ENCODE assay signal across 8 cellular contexts in genomic region chr20:32203556-32204484, GRCh38. TPM values are rescaled to one million over a fixed set of nuclear protein-coding genes. Genes with fewer than 3 reads are reported as not detected.
DNase-seq lines count a peak whose midpoint lies in the region; ATAC-seq lines count a peak whose summit lies in the region.

No MANE protein-coding gene starts in this region.

- ATAC-seq in right cardiac atrium: peak in 1 of 2 donors; percentile 7
- ATAC-seq in GM18511 (IDR thresholded peaks at IDR 0.05; ENCODE audit: unreplicated experiment): no peak

- H3K4me3 ChIP-seq in right cardiac atrium (ENCODE audit: low read length): no peak overlapping the region

- peaks cover 21% of the 10 kb centered on the region for H3K4me1 ChIP-seq in right cardiac atrium (ENCODE audit: control insufficient read depth, insufficient read depth, low read length)

- H3K27me3 ChIP-seq in right cardiac atrium (ENCODE audit: control insufficient read depth, insufficient read depth): no peaks in the 10 kb centered on the region

- WGBS in right cardiac atrium: 59% methylated on average over 11 of the region's 11 CpGs

- DNase-seq in LHCN-M2 (ENCODE audit: low read depth) (peak; percentile 10), activated T-cell treated with anti-CD3 and anti-CD28 coated beads for 4 hours (peak; percentile 48), right cardiac atrium (no peak), AML-193 (lab: John Stamatoyannopoulos, UW) (no peak), mesenteric fat pad (ENCODE audit: low spot score) (no peak), NCI-H2196 treated with DMSO at 0.1 percent for 48 hours (lab: John Stamatoyannopoulos, UW; ENCODE audit: unreplicated experiment) (no peak)
- DNase-seq in stimulated activated CD4-positive, alpha-beta T cell treated with anti-CD3 and anti-CD28 coated beads, TNF-alpha, amount 100 ng/mL, for 24 hours (ENCODE audit: low read depth in 3 of 3): peak; percentile 68 to 81 (median 79)

- H3K27ac ChIP-seq in right cardiac atrium (ENCODE audit: low read length): peak overlapping the region; percentile 95

- no peaks in the 10 kb centered on the region for H3K9me3 ChIP-seq in right cardiac atrium (ENCODE audit: control insufficient read depth, low read length)

- intact Hi-C loops in right cardiac atrium (cut with DNase I): no loop called here

RNA-seq across cellular contexts. Expression of gene PLAGL2, which starts 3.7 kb away (rescaled TPM):
- total RNA-seq in LHCN-M2 (2014; rRNA removed) (3.3 and 4.6 TPM in 2 replicates), right cardiac atrium (1 to 10 TPM; 6.3 to 7.8 (median 6.8) TPM), mesenteric fat pad (8.3 TPM)
- 4.0 TPM for polyA plus RNA-seq in LHCN-M2 (2012)
- polyA plus RNA-seq in right cardiac atrium: 4.1 TPM

RNA-seq across cellular contexts. Expression of gene POFUT1, which starts 3.9 kb away (rescaled TPM):
- total RNA-seq in LHCN-M2 (2014; rRNA removed) (59.4 and 64.4 TPM in 2 replicates), right cardiac atrium (10 to 100 TPM; 27.3 to 29.3 (median 28.0) TPM), mesenteric fat pad (40.9 TPM)
- 29.4 TPM for polyA plus RNA-seq in LHCN-M2 (2012)
- 16.6 TPM for polyA plus RNA-seq in right cardiac atrium

Comparison
In these comparisons a context has a peak if more than half of its experiments do, and no peak if none do; other contexts are left out.
1. DNase-seq: peak in LHCN-M2 (single experiment), activated T-cell treated with anti-CD3 and anti-CD28 coated beads for 4 hours (single experiment) and stimulated activated CD4-positive, alpha-beta T cell treated with anti-CD3 and anti-CD28 coated beads, TNF-alpha, amount 100 ng/mL, for 24 hours (3 of 3); none in right cardiac atrium (0 of 3), AML-193 (0 of 2), mesenteric fat pad (single experiment) and NCI-H2196 treated with DMSO at 0.1 percent for 48 hours (single experiment).